1 cellular context compared by ENCODE assay signal in genomic region chr1:23531695-23532094, GRCh38.
TF ChIP-seq lines count a peak whose summit lies in the region.

No MANE protein-coding gene starts in this region.

TF ChIP-seq in K562, 482 proteins besides CTCF, POLR2A, EP300 and RAD21 (continues in another document):
- TF ChIP-seq HOXB6 (CRISPR knock-in tag; IDR thresholded peaks at IDR 0.05; ENCODE audit: borderline replicate concordance) = no peak
- TF ChIP-seq, protein P1, sequence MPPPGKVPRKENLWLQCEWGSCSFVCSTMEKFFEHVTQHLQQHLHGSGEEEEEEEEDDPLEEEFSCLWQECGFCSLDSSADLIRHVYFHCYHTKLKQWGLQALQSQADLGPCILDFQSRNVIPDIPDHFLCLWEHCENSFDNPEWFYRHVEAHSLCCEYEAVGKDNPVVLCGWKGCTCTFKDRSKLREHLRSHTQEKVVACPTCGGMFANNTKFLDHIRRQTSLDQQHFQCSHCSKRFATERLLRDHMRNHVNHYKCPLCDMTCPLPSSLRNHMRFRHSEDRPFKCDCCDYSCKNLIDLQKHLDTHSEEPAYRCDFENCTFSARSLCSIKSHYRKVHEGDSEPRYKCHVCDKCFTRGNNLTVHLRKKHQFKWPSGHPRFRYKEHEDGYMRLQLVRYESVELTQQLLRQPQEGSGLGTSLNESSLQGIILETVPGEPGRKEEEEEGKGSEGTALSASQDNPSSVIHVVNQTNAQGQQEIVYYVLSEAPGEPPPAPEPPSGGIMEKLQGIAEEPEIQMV (tag; conservative IDR thresholded peaks at IDR 0.05; ENCODE audit: low read depth) = no peak
- no peak for TF ChIP-seq HES1 (IDR thresholded peaks at IDR 0.05; ENCODE audit: low read depth)
- TF ChIP-seq, protein P2, sequence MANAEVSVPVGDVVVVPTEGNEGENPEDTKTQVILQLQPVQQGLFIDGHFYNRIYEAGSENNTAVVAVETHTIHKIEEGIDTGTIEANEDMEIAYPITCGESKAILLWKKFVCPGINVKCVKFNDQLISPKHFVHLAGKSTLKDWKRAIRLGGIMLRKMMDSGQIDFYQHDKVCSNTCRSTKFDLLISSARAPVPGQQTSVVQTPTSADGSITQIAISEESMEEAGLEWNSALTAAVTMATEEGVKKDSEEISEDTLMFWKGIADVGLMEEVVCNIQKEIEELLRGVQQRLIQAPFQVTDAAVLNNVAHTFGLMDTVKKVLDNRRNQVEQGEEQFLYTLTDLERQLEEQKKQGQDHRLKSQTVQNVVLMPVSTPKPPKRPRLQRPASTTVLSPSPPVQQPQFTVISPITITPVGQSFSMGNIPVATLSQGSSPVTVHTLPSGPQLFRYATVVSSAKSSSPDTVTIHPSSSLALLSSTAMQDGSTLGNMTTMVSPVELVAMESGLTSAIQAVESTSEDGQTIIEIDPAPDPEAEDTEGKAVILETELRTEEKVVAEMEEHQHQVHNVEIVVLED (CRISPR knock-in tag; IDR thresholded peaks at IDR 0.05) = no peak
- no peak for TF ChIP-seq SMARCE1 (IDR thresholded peaks at IDR 0.05)
- no peak for TF ChIP-seq RB1 (IDR thresholded peaks at IDR 0.05; ENCODE audit: low read depth)
- TF ChIP-seq CHD7 (IDR thresholded peaks at IDR 0.05; ENCODE audit: low read depth, low read length) = no peak
- TF ChIP-seq MTA2 (IDR thresholded peaks at IDR 0.05; ENCODE audit: low read depth) = no peak
- no peak for TF ChIP-seq ATF7 (IDR thresholded peaks at IDR 0.05)
- no peak for TF ChIP-seq MLX (CRISPR knock-in tag; conservative IDR thresholded peaks at IDR 0.05)
- no peak for TF ChIP-seq ZNF277 (CRISPR knock-in tag; IDR thresholded peaks at IDR 0.05; ENCODE audit: borderline replicate concordance)
- TF ChIP-seq ZNF274 (IDR thresholded peaks at IDR 0.05; ENCODE audit: borderline replicate concordance, low read depth, low read length) = no peak
- TF ChIP-seq CHD2 (IDR thresholded peaks at IDR 0.05; ENCODE audit: low read depth, low read length) = no peak
- TF ChIP-seq ARHGAP35 (IDR thresholded peaks at IDR 0.05; ENCODE audit: partially characterized antibody) = no peak
- no peak for TF ChIP-seq ZNF699 (CRISPR knock-in tag; IDR thresholded peaks at IDR 0.05; ENCODE audit: insufficient replicate concordance)
- no peak for TF ChIP-seq PCBP2 (IDR thresholded peaks at IDR 0.05; ENCODE audit: low read depth, low read length, poor library complexity, severe bottlenecking)
- TF ChIP-seq RFX7 (CRISPR knock-in tag; IDR thresholded peaks at IDR 0.05) = no peak
- TF ChIP-seq ZNF197 (CRISPR knock-in tag; IDR thresholded peaks at IDR 0.05; ENCODE audit: low read depth) = 0 out of 2 replicates have a peak, but pooled peaks have one; percentile 1
- peak; percentile 17; the same call in 1 of the 2 replicates for TF ChIP-seq ZNF76 (CRISPR knock-in tag; IDR thresholded peaks at IDR 0.05; ENCODE audit: borderline replicate concordance)
- no peak for TF ChIP-seq STAT5B (CRISPR knock-in tag; IDR thresholded peaks at IDR 0.05)
- no peak for TF ChIP-seq RAD51 (IDR thresholded peaks at IDR 0.05; ENCODE audit: borderline replicate concordance, low read depth)
- no peak for TF ChIP-seq ZSCAN32 (CRISPR knock-in tag; IDR thresholded peaks at IDR 0.05)
- no peak for TF ChIP-seq ZBTB34 (CRISPR knock-in tag; IDR thresholded peaks at IDR 0.05)
- TF ChIP-seq ESRRB (CRISPR knock-in tag; IDR thresholded peaks at IDR 0.05; ENCODE audit: borderline replicate concordance) = no peak
- no peak for TF ChIP-seq HOMEZ (CRISPR knock-in tag; IDR thresholded peaks at IDR 0.05)
- TF ChIP-seq MCM3 (IDR thresholded peaks at IDR 0.05) = no peak
- TF ChIP-seq MCM5 (IDR thresholded peaks at IDR 0.05; ENCODE audit: low read depth) = no peak
- 0 out of 2 replicates have a peak, but pooled peaks have one; percentile 2 for TF ChIP-seq NCOA1 (IDR thresholded peaks at IDR 0.05; ENCODE audit: low read depth)
- TF ChIP-seq MAFF (IDR thresholded peaks at IDR 0.05; ENCODE audit: low read length) = no peak
- TF ChIP-seq E2F3 (CRISPR knock-in tag; IDR thresholded peaks at IDR 0.05) = no peak
- TF ChIP-seq HSF4 (CRISPR knock-in tag; IDR thresholded peaks at IDR 0.05; ENCODE audit: borderline replicate concordance) = 0 out of 2 replicates have a peak, but pooled peaks have one; percentile 23
- no peak for TF ChIP-seq ZSCAN29 (IDR thresholded peaks at IDR 0.05)
- peak; percentile 3; the same call in 1 of the 2 replicates for TF ChIP-seq GABPA (tag; conservative IDR thresholded peaks at IDR 0.05; ENCODE audit: low read depth)
- no peak for TF ChIP-seq HMGN3 (IDR thresholded peaks at IDR 0.05; ENCODE audit: borderline replicate concordance, extremely low read depth, insufficient read length, low read depth, low read length)
- no peak for TF ChIP-seq PRPF4 (IDR thresholded peaks at IDR 0.05; ENCODE audit: insufficient read depth, low read depth, low read length, poor library complexity, severe bottlenecking)
- TF ChIP-seq UBTF (IDR thresholded peaks at IDR 0.05; ENCODE audit: borderline replicate concordance in 1 of 2, low read depth in 2 of 2, low read length in 2 of 2) = no peak
- no peak for TF ChIP-seq ZNF778 (CRISPR knock-in tag; IDR thresholded peaks at IDR 0.05)
- peak; percentile 13 for TF ChIP-seq BRD9 (IDR thresholded peaks at IDR 0.05; ENCODE audit: low read depth, partially characterized antibody)
- no peak for TF ChIP-seq ETV5 (CRISPR knock-in tag; IDR thresholded peaks at IDR 0.05; ENCODE audit: low read depth)
